ENCODE assay signal across 24 cellular contexts in genomic region chr2:221897718-221898117, GRCh38.
DNase-seq lines count a peak whose midpoint lies in the region; ATAC-seq and TF ChIP-seq lines count a peak whose summit lies in the region.
"Had no signal": no experiment of that assay in that cellular context is flagged by ENCODE, and none has a peak within 500 bp of the region (broad histone marks: within the 10 kb centered on the region; RNA-seq: fewer than 3 reads in every experiment).

No MANE protein-coding gene starts in this region.

- peaks cover 17% of the 10 kb centered on the region for H3K4me1 ChIP-seq in ACC112 (ENCODE audit: control insufficient read depth, insufficient read depth, low read length, unreplicated experiment)
- H3K4me1 ChIP-seq in mesenchymal stem cell (ENCODE audit: control insufficient read depth, insufficient read depth, low read depth, low read length) = peaks cover 3% of the 10 kb centered on the region
- peaks cover 20% of the 10 kb centered on the region for H3K4me1 ChIP-seq in smooth muscle cell (ENCODE audit: low read depth)
- H3K4me1 ChIP-seq in sigmoid colon = peaks cover 0 to 21% (median 16%) of the 10 kb centered on the region in 4 donors
- H3K4me1 ChIP-seq: A549, BE2C, BLaER1 had no signal

- 0 out of 2 replicates have a peak overlapping the region, but pooled peaks have one; percentile 63 for H3K27ac ChIP-seq in ACC112 (ENCODE audit: low read depth, low read length)
- no peak overlapping the region for H3K27ac ChIP-seq in mesenchymal stem cell (ENCODE audit: low read length, poor library complexity, severe bottlenecking)
- H3K27ac ChIP-seq in smooth muscle cell (ENCODE audit: low read depth) = no peak overlapping the region
- no peak overlapping the region for H3K27ac ChIP-seq in sigmoid colon
- H3K27ac ChIP-seq: 22Rv1, A549, BLaER1 had no signal

- TF ChIP-seq POLR2A in sigmoid colon (IDR thresholded peaks at IDR 0.05) = no peak

- no peak overlapping the region for H3K23ac ChIP-seq in mesenchymal stem cell (ENCODE audit: low read length in 2 of 2)

- H2BK120ac ChIP-seq in mesenchymal stem cell (ENCODE audit: low read depth, low read length) = no peak overlapping the region

- H2AFZ ChIP-seq in ACC112 (ENCODE audit: low read length, unreplicated experiment) (no peak overlapping the region), mesenchymal stem cell (ENCODE audit: low read depth, low read length) (no peak overlapping the region), smooth muscle cell (ENCODE audit: low read depth) (peak overlapping the region; percentile 50)

- H2BK5ac ChIP-seq in mesenchymal stem cell (ENCODE audit: low read depth, low read length, poor library complexity, severe bottlenecking) = no peak overlapping the region

- H2BK12ac ChIP-seq in mesenchymal stem cell (ENCODE audit: low read length in 2 of 2) = no peak overlapping the region

- no peak overlapping the region for H3K4me2 ChIP-seq in mesenchymal stem cell (ENCODE audit: low read length, poor library complexity, severe bottlenecking)
- H3K4me2 ChIP-seq in smooth muscle cell = no peak overlapping the region
- H3K4me2 ChIP-seq: A549, BLaER1 had no signal

- H3K4me3 ChIP-seq in ACC112 (ENCODE audit: low read depth, low read length) = no peak overlapping the region
- H3K4me3 ChIP-seq in mesenchymal stem cell (ENCODE audit: insufficient read depth in 1 of 2, low read depth in 1 of 2, low read length in 2 of 2) = no peak overlapping the region
- no peak overlapping the region for H3K4me3 ChIP-seq in smooth muscle cell
- no peak overlapping the region for H3K4me3 ChIP-seq in sigmoid colon
- H3K4me3 ChIP-seq: A549, BLaER1, GM12878 had no signal

- no peak overlapping the region for H3K18ac ChIP-seq in mesenchymal stem cell (ENCODE audit: low read depth in 1 of 2, low read length in 2 of 2)

- intact Hi-C loops in sigmoid colon (cut with DNase I) = no loop called here

- H4K8ac ChIP-seq in mesenchymal stem cell (ENCODE audit: low read length) = no peak overlapping the region

- no peak overlapping the region for H3K4ac ChIP-seq in mesenchymal stem cell (ENCODE audit: low read depth in 1 of 2, low read length in 2 of 2)

- 46% methylated on average over 2 of the region's 3 CpGs for WGBS in mesenchymal stem cell
- WGBS in smooth muscle cell (ENCODE audit: low lambda C conversion rate) = 28% methylated on average over 3 of the region's 3 CpGs
- WGBS in sigmoid colon, 2 donors = 42 to 56% methylated on average over 3 of the region's 3 CpGs

- no peak for TF ChIP-seq EP300 in sigmoid colon (IDR thresholded peaks at IDR 0.05)

- H3K9ac ChIP-seq in mesenchymal stem cell (ENCODE audit: low read length) (peak overlapping the region; percentile 85), smooth muscle cell (ENCODE audit: low read depth) (no peak overlapping the region)
- H3K9ac ChIP-seq: BLaER1 had no signal

- no peaks in the 10 kb centered on the region for H3K36me3 ChIP-seq in ACC112 (ENCODE audit: insufficient read depth, low read length)
- H3K36me3 ChIP-seq in mesenchymal stem cell (ENCODE audit: control insufficient read depth in 1 of 2, insufficient read depth in 2 of 2, low read depth in 1 of 2, low read length in 2 of 2) = no peaks in the 10 kb centered on the region
- no peaks in the 10 kb centered on the region for H3K36me3 ChIP-seq in smooth muscle cell (ENCODE audit: low read depth)
- no peaks in the 10 kb centered on the region for H3K36me3 ChIP-seq in sigmoid colon
- H3K36me3 ChIP-seq: BE2C, BLaER1 had no signal

- DNase-seq in mesenchymal stem cell (no peak), smooth muscle cell (lab: John Stamatoyannopoulos, UW; ENCODE audit: unreplicated experiment) (no peak), NCI-H146 treated with DMSO at 0.1 percent for 48 hours (lab: John Stamatoyannopoulos, UW; ENCODE audit: unreplicated experiment) (no peak), sigmoid colon (no peak)
- DNase-seq: ACHN; BE2C; C1 segment of cervical spinal cord; CD4-positive, alpha-beta memory T cell; CD4-positive, CD25-positive, alpha-beta regulatory T cell; CD8-positive, alpha-beta memory T cell; COR-L47; DMS 273 treated with DMSO at 0.1 percent for 48 hours; DMS153; DMS53; DMS79; DND-41; EL; GDM1 had no signal

- H3K27me3 ChIP-seq in ACC112 (ENCODE audit: insufficient read depth, low read length) (no peaks in the 10 kb centered on the region), mesenchymal stem cell (ENCODE audit: control insufficient read depth in 1 of 2, insufficient read depth in 1 of 2, low read length in 2 of 2) (no peaks in the 10 kb centered on the region), smooth muscle cell (ENCODE audit: low read depth) (no peaks in the 10 kb centered on the region), sigmoid colon (no peaks in the 10 kb centered on the region)
- H3K27me3 ChIP-seq: BE2C, BLaER1 had no signal

- H2BK15ac ChIP-seq in mesenchymal stem cell (ENCODE audit: low read depth, poor library complexity, severe bottlenecking) = no peak overlapping the region

- no peaks in the 10 kb centered on the region for H3K79me2 ChIP-seq in ACC112 (ENCODE audit: control insufficient read depth, insufficient read depth, low read length, unreplicated experiment)
- no peaks in the 10 kb centered on the region for H3K79me2 ChIP-seq in smooth muscle cell (ENCODE audit: low read depth)

- H3F3A ChIP-seq in smooth muscle cell (ENCODE audit: low read depth) = no peaks in the 10 kb centered on the region

- H3K79me1 ChIP-seq in mesenchymal stem cell (replicated peaks; ENCODE audit: low read length, poor library complexity, severe bottlenecking) = no peaks in the 10 kb centered on the region

- no peak overlapping the region for H4K91ac ChIP-seq in mesenchymal stem cell (ENCODE audit: low read length)

- H4K20me1 ChIP-seq in smooth muscle cell (ENCODE audit: low read depth) = no peaks in the 10 kb centered on the region
- H4K20me1 ChIP-seq: BLaER1 had no signal

- TF ChIP-seq CTCF in smooth muscle cell (IDR thresholded peaks at IDR 0.05; ENCODE audit: borderline replicate concordance, insufficient read depth, poor library complexity, severe bottlenecking) (no peak), sigmoid colon (IDR thresholded peaks at IDR 0.05) (no peak)

- H3K9me3 ChIP-seq in mesenchymal stem cell (ENCODE audit: control insufficient read depth, low read length) = no peaks in the 10 kb centered on the region
- no peaks in the 10 kb centered on the region for H3K9me3 ChIP-seq in smooth muscle cell (replicated peaks; ENCODE audit: low read depth)
- H3K9me3 ChIP-seq in sigmoid colon = no peaks in the 10 kb centered on the region
- H3K9me3 ChIP-seq: A549, BE2C, BLaER1 had no signal

- ATAC-seq in HG03520 (IDR thresholded peaks at IDR 0.05; ENCODE audit: unreplicated experiment) = no peak
- ATAC-seq: GM12878 had no signal

- H2AK5ac ChIP-seq in mesenchymal stem cell (ENCODE audit: low read length, severe bottlenecking) = no peak overlapping the region

- H3K14ac ChIP-seq in mesenchymal stem cell (ENCODE audit: low read length in 2 of 2) = no peak overlapping the region
